In genomic region chr6:122322824-122323223, GRCh38 we compare ENCODE assay signal across 8 cellular contexts.
DNase-seq lines count a peak whose midpoint lies in the region; TF ChIP-seq lines count a peak whose summit lies in the region.

No MANE protein-coding gene starts in this region.

- H3K4me1 ChIP-seq in osteoblast (ENCODE audit: insufficient read depth, low read length): peaks cover 4% of the 10 kb centered on the region

- no peaks in the 10 kb centered on the region for H3K27me3 ChIP-seq in osteoblast (ENCODE audit: insufficient read depth, low read length)

- TF ChIP-seq CTCF in coronary artery (IDR thresholded peaks at IDR 0.05) (no peak), osteoblast (IDR thresholded peaks at IDR 0.05; ENCODE audit: extremely low read depth, low read depth, low read length) (no peak), GM10266 (IDR thresholded peaks at IDR 0.05; ENCODE audit: control insufficient read depth, insufficient read depth, low read depth, missing control alignments) (no peak)

- H3K79me2 ChIP-seq in osteoblast (ENCODE audit: insufficient read depth, low read length): no peaks in the 10 kb centered on the region

- no peaks in the 10 kb centered on the region for H3K9me3 ChIP-seq in osteoblast (ENCODE audit: low read depth, low read length)

- H3K27ac ChIP-seq in coronary artery (no peak overlapping the region), osteoblast (ENCODE audit: low read depth, low read length) (no peak overlapping the region)

- H3K4me2 ChIP-seq in osteoblast (ENCODE audit: insufficient read depth, low read length): peak overlapping the region; percentile 75

- peak; percentile 35 for DNase-seq in NOMO-1 treated with DMSO at 0.1 percent for 48 hours (lab: John Stamatoyannopoulos, UW; ENCODE audit: unreplicated experiment)
- no peak for DNase-seq in NOMO-1 treated with dmso at 0.1 percent for 144 hours (lab: John Stamatoyannopoulos, UW; ENCODE audit: unreplicated experiment)
- peak; percentile 33 to 61 for DNase-seq in NCI-H524 (lab: John Stamatoyannopoulos, UW)
- DNase-seq in coronary artery (ENCODE audit: low spot score): no peak
- no peak for DNase-seq in osteoblast (ENCODE audit: insufficient read length, low spot score, missing footprints)
- DNase-seq in GM10266 (ENCODE audit: extremely low spot score): no peak
- no peak for DNase-seq in superior temporal gyrus (ENCODE audit: extremely low spot score)
- no peak for DNase-seq in Kasumi-1 (lab: John Stamatoyannopoulos, UW)

- peak overlapping the region; percentile 90 for H2AFZ ChIP-seq in osteoblast (ENCODE audit: low read length)

- no peaks in the 10 kb centered on the region for H4K20me1 ChIP-seq in osteoblast (ENCODE audit: insufficient read depth, low read length)

- H3K4me3 ChIP-seq in coronary artery (peak overlapping the region; percentile 66), osteoblast (ENCODE audit: insufficient read depth, low read length) (peak overlapping the region; percentile 77)

- H3K36me3 ChIP-seq in osteoblast (ENCODE audit: insufficient read depth, low read length): no peaks in the 10 kb centered on the region

Comparison
In these comparisons a context has a peak if more than half of its experiments do, and no peak if none do; other contexts are left out.
1. DNase-seq: peak in NOMO-1 treated with DMSO at 0.1 percent for 48 hours (single experiment) and NCI-H524 (2 of 2); none in NOMO-1 treated with dmso at 0.1 percent for 144 hours (single experiment), coronary artery (single experiment), osteoblast (single experiment), GM10266 (single experiment), superior temporal gyrus (single experiment) and Kasumi-1 (0 of 2).